In the genomic region with DNA sequence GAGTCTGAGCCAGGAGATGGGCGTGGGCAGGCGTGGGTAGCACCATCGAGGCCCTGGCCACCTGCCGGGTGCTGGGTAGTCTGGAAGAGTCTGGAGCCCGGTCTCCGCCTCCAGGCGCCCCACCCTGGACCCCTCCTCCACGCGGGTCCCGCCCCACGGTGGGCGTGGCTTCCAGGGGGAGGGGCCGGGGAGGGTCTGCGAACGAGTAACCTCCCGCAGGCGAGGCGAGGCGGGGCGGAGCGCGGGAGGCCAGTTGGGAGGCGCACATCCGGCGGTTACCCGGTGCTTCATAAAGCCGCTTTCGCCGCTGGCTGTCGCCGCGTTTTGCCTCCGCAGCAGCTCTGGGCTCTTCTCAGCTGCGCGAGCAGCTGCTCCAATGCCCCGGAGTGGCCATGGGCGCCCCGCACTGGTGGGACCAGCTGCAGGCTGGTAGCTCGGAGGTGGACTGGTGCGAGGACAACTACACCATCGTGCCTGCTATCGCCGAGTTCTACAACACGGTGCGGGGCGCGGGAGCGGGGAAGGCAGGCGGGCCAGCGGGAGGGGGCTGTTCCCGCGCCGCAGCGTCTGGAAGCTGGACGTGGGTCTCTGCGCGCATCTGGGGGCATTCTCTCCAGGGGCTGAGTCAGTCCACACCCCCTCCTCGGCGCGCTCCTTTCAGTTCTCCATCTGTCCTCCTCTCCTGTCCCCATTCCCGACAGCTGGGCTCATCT, we compare ENCODE assay signal across 8 cellular contexts. TPM values are rescaled to one million over a fixed set of nuclear protein-coding genes. Genes with fewer than 3 reads are reported as not detected.
A peak's percentile ranks its signal among the peaks of the same experiment; 100 is the strongest.
DNase-seq lines count a peak whose midpoint lies in the region; ATAC-seq and TF ChIP-seq lines count a peak whose summit lies in the region.

A gene (plus strand): TSS at position 317 of the 713 bp plus-strand sequence. CDS start 76 bp downstream, at position 393.

- DNase-seq in GM13976 (ENCODE audit: low spot score), result peak; percentile 99
- DNase-seq in NCI-H1436 (lab: John Stamatoyannopoulos, UW), result peak; percentile 94
- peak; percentile 82 to 98 (median 90) for DNase-seq in T-cell
- DNase-seq in amniotic stem cell (lab: John Stamatoyannopoulos, UW), result peak; percentile 38
- peak; percentile 98 for DNase-seq in left ventricle myocardium superior
- DNase-seq in prostate gland (ENCODE audit: low spot score), result peak; percentile 95
- peak; percentile 97 for DNase-seq in ureter (ENCODE audit: low spot score)

- no peaks in the 10 kb centered on the region for H3K36me3 Mint-ChIP-seq in T-cell

- no peaks in the 10 kb centered on the region for H3K27me3 Mint-ChIP-seq in T-cell

- H3K27ac ChIP-seq in prostate gland, result peak within 1 kb of the TSS; percentile 87 to 92

- whole genome bisulfite sequencing in prostate gland, result 0% methylated on average over 48 of the region's 61 CpGs

- peak within 1 kb of the TSS; percentile 86 to 89 for H3K4me3 ChIP-seq in prostate gland

- TF ChIP-seq CTCF in GM13976 (IDR thresholded peaks at IDR 0.05; ENCODE audit: borderline replicate concordance, control extremely low read depth, extremely low read depth, insufficient read depth, missing control alignments) (no peak), prostate gland (IDR thresholded peaks at IDR 0.05) (peak in 1 of 4 experiments; percentile 20)

- H3K9me3 ChIP-seq in prostate gland, result no peaks in the 10 kb centered on the region

- in situ Hi-C loops in GM13976 (cut with MboI; ENCODE audit: low sequenced_read_pairs, unreplicated experiment), result no loop called here

- peaks cover 17 to 21% (median 21%) of the 10 kb centered on the region in 3 donors for H3K4me1 Mint-ChIP-seq in T-cell

- ATAC-seq in HG02798 (IDR thresholded peaks at IDR 0.05; ENCODE audit: poor library complexity, unreplicated experiment) (peak; percentile 95), T-cell (replicated peaks in 1 of 4) (peak; percentile 92 to 98 (median 93)), left ventricle myocardium superior (peak; percentile 99)

- H3K9me3 Mint-ChIP-seq in T-cell, result no peaks in the 10 kb centered on the region

- no peaks in the 10 kb centered on the region for H3K27me3 ChIP-seq in prostate gland (replicated peaks; ENCODE audit: insufficient read depth)

- H3K27ac Mint-ChIP-seq in T-cell, result peak within 1 kb of the TSS; percentile 70 to 83

- H3K4me3 Mint-ChIP-seq in T-cell, result peak within 1 kb of the TSS; percentile 94 to 96 (median 94)

- POLR2A ChIA-PET in T-cell (lab: Charles Lee), result interaction anchor here in 1 of 2 donors (0.8 kb wide), 1 partner anchor 28 kb away, joined by 4 read pairs; a partner anchor contains a TSS

- CTCF ChIA-PET in T-cell (lab: Charles Lee), result interaction anchor here in 1 of 2 donors (0.6 kb wide), 1 partner anchor 320 kb away, joined by 4 read pairs; no protein-coding TSS in a partner anchor

- intact Hi-C loops in left ventricle myocardium superior (cut with micrococcal nuclease), result loop anchor here (10.0 kb wide), 1 partner anchor 64 kb away; no protein-coding TSS in a partner anchor
- intact Hi-C loops in prostate gland (cut with DNase I), result no loop called here

- no peaks in the 10 kb centered on the region for H3K36me3 ChIP-seq in prostate gland

- H3K4me1 ChIP-seq in prostate gland (replicated peaks), result peaks cover 4% of the 10 kb centered on the region

- peak; percentile 97 for TF ChIP-seq POLR2A in prostate gland (IDR thresholded peaks at IDR 0.05)

RNA-seq across cellular contexts. Expression of the gene that starts here (rescaled TPM):
- total RNA-seq in T-cell (1 to 10 TPM; 1.4 to 4.1 (median 3.2) TPM), left ventricle myocardium superior (3.4 TPM), prostate gland (10 to 100 TPM; 11.1 to 14.0 TPM), ureter (213 TPM)

Comparison
In these comparisons a context has a peak if more than half of its experiments do, and no peak if none do; other contexts are left out.
1. Peak in every context shown above with its lines: DNase-seq, ATAC-seq, H3K4me3 ChIP-seq and H3K27ac ChIP-seq.
2. RNA of the gene that starts here (total RNA-seq): 213 TPM in ureter (single experiment); 11.1 to 14.0 TPM in prostate gland, 3.4 TPM in left ventricle myocardium superior (single experiment) and 1.4 to 4.1 TPM in T-cell; every median in the first group is over 10 times any median in the second.
3. DNase-seq: peak in every context shown above with its lines; median percentile 99 in GM13976; 98 in left ventricle myocardium superior; 97 in ureter; 95 in prostate gland; 94 in NCI-H1436; 90 in T-cell; 38 in amniotic stem cell.